In the genomic region with DNA sequence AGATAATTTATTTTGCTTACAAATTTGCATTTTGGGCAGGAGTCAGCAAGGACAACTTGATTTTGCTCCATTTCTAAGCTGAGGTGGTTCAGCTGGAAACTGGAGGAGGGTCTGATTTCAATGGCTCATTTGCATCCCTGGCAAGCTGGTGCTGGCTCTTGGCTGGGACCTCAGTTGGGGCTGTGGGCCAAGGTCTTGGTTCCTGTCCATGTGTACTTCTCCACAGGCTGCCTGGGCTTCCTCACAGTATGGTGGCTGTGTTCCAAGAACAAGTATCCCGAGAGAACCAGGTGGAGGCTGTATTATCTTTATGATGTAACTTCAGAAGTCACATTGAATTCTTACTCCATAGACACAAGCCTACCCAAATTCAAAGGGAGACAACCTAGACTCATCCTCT, we compare ENCODE assay signal across 26 cellular contexts.
DNase-seq lines count a peak whose midpoint lies in the region; ATAC-seq and TF ChIP-seq lines count a peak whose summit lies in the region.
"Had no signal": no experiment of that assay in that cellular context is flagged by ENCODE, and none has a peak within 500 bp of the region (broad histone marks: within the 10 kb centered on the region; RNA-seq: fewer than 3 reads in every experiment).

No MANE protein-coding gene starts in this region.

- H3K4me1 Mint-ChIP-seq in type B pancreatic cell (ENCODE audit: unreplicated experiment) = peaks cover 26% of the 10 kb centered on the region
- H3K4me1 Mint-ChIP-seq: activated naive CD8-positive, alpha-beta T cell treated with anti-CD3 and anti-CD28 coated beads, Interleukin-2, amount 10 ng/mL, durations not matched to agents 7 days and 5 days; immature natural killer cell; natural killer cell; T-helper 17 cell had no signal

- H3K4me3 Mint-ChIP-seq in type B pancreatic cell = no peak overlapping the region
- H3K4me3 Mint-ChIP-seq: activated naive CD8-positive, alpha-beta T cell treated with anti-CD3 and anti-CD28 coated beads, Interleukin-2, amount 10 ng/mL, durations not matched to agents 7 days and 5 days; activated T-cell treated with anti-CD3 and anti-CD28 coated beads, Interleukin-2, amount 50 U/mL, for 4 hours; immature natural killer cell; natural killer cell; T-helper 17 cell had no signal

- DNase-seq in LNCaP clone FGC (ENCODE audit: low read depth) (peak; percentile 94), NCI-H2081 (lab: John Stamatoyannopoulos, UW) (peak; percentile 78 to 90), astrocyte of the hippocampus (ENCODE audit: low read depth, low spot score) (peak; percentile 67), fibroblast of the conjunctiva (ENCODE audit: low read depth) (peak; percentile 30), type B pancreatic cell (ENCODE audit: extremely low spot score, unreplicated experiment) (no peak), NCI-H1105 treated with DMSO at 0.1 percent for 48 hours (lab: John Stamatoyannopoulos, UW) (no peak)
- DNase-seq: activated CD4-positive, CD25-positive, alpha-beta regulatory T cell; activated gamma-delta T cell treated with Interleukin-2 at 50 U/mL for 16 hours; activated naive CD8-positive, alpha-beta T cell treated with anti-CD3 and anti-CD28 coated beads, Interleukin-2, amount 10 ng/mL, durations not matched to agents 7 days and 5 days; activated T-cell treated with anti-CD3 and anti-CD28 coated beads, Interleukin-2, amount 50 U/mL, for 4 hours; GF-D8; immature natural killer cell; IMR-90; left colon; mucosa of descending colon; natural killer cell; NCI-H1048; NCI-H1930; NK-92 treated with Interleukin-12 subunit alpha and Interleukin-12 subunit beta, amount 100 ng/mL, for 24 hours; occipital lobe; PC-3; stimulated activated CD4-positive, alpha-beta T cell treated with anti-CD3 and anti-CD28 coated beads, Interleukin-4, amount 100 ng/mL, for 4 hours; T-helper 17 cell; trophoblast cell had no signal

- no peak overlapping the region for H3K4me3 ChIP-seq in LNCaP clone FGC (ENCODE audit: low read depth, low read length)
- H3K4me3 ChIP-seq: BLaER1, mucosa of descending colon had no signal

- H3K36me3 Mint-ChIP-seq in type B pancreatic cell = peaks cover 8% of the 10 kb centered on the region
- H3K36me3 Mint-ChIP-seq: activated naive CD8-positive, alpha-beta T cell treated with anti-CD3 and anti-CD28 coated beads, Interleukin-2, amount 10 ng/mL, durations not matched to agents 7 days and 5 days; immature natural killer cell; natural killer cell had no signal

- H3K9me3 Mint-ChIP-seq in type B pancreatic cell = no peaks in the 10 kb centered on the region
- H3K9me3 Mint-ChIP-seq: activated T-cell treated with anti-CD3 and anti-CD28 coated beads, Interleukin-2, amount 50 U/mL, for 4 hours; immature natural killer cell; natural killer cell had no signal

- no peaks in the 10 kb centered on the region for H3K27me3 Mint-ChIP-seq in type B pancreatic cell
- H3K27me3 Mint-ChIP-seq: activated naive CD8-positive, alpha-beta T cell treated with anti-CD3 and anti-CD28 coated beads, Interleukin-2, amount 10 ng/mL, durations not matched to agents 7 days and 5 days; T-helper 17 cell had no signal

- H3K27ac Mint-ChIP-seq in type B pancreatic cell = no peak overlapping the region
- H3K27ac Mint-ChIP-seq: activated naive CD8-positive, alpha-beta T cell treated with anti-CD3 and anti-CD28 coated beads, Interleukin-2, amount 10 ng/mL, durations not matched to agents 7 days and 5 days; immature natural killer cell; natural killer cell; T-helper 17 cell had no signal

- ATAC-seq in GM21447 (IDR thresholded peaks at IDR 0.05; ENCODE audit: unreplicated experiment) = no peak
- ATAC-seq: activated T-cell treated with anti-CD3 and anti-CD28 coated beads, Interleukin-2, amount 50 U/mL, for 4 hours; left colon; mucosa of descending colon; natural killer cell; PC-3; T-helper 17 cell had no signal

- TF ChIP-seq CTCF in LNCaP clone FGC (IDR thresholded peaks at IDR 0.05; ENCODE audit: control insufficient read depth, extremely low read depth, insufficient read depth) = no peak
- no peak for TF ChIP-seq CTCF in type B pancreatic cell (conservative IDR thresholded peaks at IDR 0.05)

Comparison
In these comparisons a context has a peak if more than half of its experiments do, and no peak if none do; other contexts are left out.
1. DNase-seq: peak in LNCaP clone FGC (single experiment), NCI-H2081 (2 of 2), astrocyte of the hippocampus (single experiment) and fibroblast of the conjunctiva (single experiment); none in type B pancreatic cell (single experiment) and NCI-H1105 treated with DMSO at 0.1 percent for 48 hours (single experiment).